Comparison of ENCODE assay signal across 8 cellular contexts in the genomic region with DNA sequence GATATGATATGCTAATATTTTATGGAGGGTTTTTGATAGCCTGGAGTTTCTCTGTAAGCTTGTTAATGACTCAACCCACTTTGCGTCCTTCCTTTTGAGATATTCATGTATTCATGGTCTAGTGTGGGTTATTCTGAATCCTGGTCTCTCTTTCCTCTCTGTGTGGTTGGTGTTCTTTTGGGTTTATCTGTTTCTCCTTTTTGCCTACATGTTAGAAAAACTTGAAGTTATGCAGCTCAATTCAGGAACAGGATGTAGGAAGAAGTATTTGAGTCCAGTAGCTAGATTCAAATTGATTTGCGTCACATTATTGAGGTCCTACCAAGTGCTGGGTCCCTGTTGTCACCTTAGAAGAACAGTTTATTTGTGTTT. TPM values are rescaled to one million over a fixed set of nuclear protein-coding genes. Genes with fewer than 3 reads are reported as not detected.
A peak's percentile ranks its signal among the peaks of the same experiment; 100 is the strongest.
DNase-seq lines count a peak whose midpoint lies in the region; ATAC-seq, FAIRE-seq and TF ChIP-seq lines count a peak whose summit lies in the region.

No MANE protein-coding gene starts in this region.

- peak overlapping the region; percentile 27 for H2AFZ ChIP-seq in astrocyte (ENCODE audit: low read depth, low read length)

- no peak for DNase-seq in CD4-positive, alpha-beta T cell
- no peak for DNase-seq in astrocyte (ENCODE audit: low read depth)
- DNase-seq in midbrain (lab: John Stamatoyannopoulos, UW): no peak
- DNase-seq in GM13977 (ENCODE audit: low spot score): no peak
- DNase-seq in HCEC 1CT: no peak

- peaks cover 97% of the 10 kb centered on the region for H3K4me1 Mint-ChIP-seq in CD4-positive, alpha-beta T cell (ENCODE audit: low read depth)
- H3K4me1 Mint-ChIP-seq in IgD-negative memory B cell (peaks cover 59 to 81% (median 78%) of the 10 kb centered on the region in 3 donors), astrocyte (ENCODE audit: low read depth, unreplicated experiment) (peaks cover 17% of the 10 kb centered on the region), nephron (peaks cover 53% of the 10 kb centered on the region)

- peak overlapping the region; percentile 95 for H3K27ac Mint-ChIP-seq in CD4-positive, alpha-beta T cell
- H3K27ac Mint-ChIP-seq in IgD-negative memory B cell (peak overlapping the region; percentile 86 to 98 (median 97)), astrocyte (ENCODE audit: unreplicated experiment) (peak overlapping the region; percentile 84), nephron (peak overlapping the region; percentile 80 to 96 (median 94))

- H3K9me3 ChIP-seq in CD4-positive, alpha-beta T cell (ENCODE audit: control insufficient read depth, low read length): no peaks in the 10 kb centered on the region
- no peaks in the 10 kb centered on the region for H3K9me3 ChIP-seq in astrocyte (ENCODE audit: insufficient read depth, low read depth, low read length)

- POLR2A ChIA-PET in CD4-positive, alpha-beta T cell (lab: Charles Lee): interaction anchor here (0.7 to 1.3 kb wide), 3 partner anchors 9 to 36 kb away, joined by 3 to 4 read pairs (median 3); no protein-coding TSS in a partner anchor

- CTCF ChIA-PET in CD4-positive, alpha-beta T cell (lab: Charles Lee): interaction anchor here (1.0 to 1.4 kb wide), 3 partner anchors 14 to 48 kb away, joined by 3 to 5 read pairs (median 3); partner anchors contain the start of gene CMTM7

- H3K9ac ChIP-seq in astrocyte (ENCODE audit: low read length): peak overlapping the region; percentile 64

- peak overlapping the region; percentile 9 for H3K4me3 ChIP-seq in astrocyte (ENCODE audit: insufficient read depth, low read depth, low read length)

- no peak for ATAC-seq in CD4-positive, alpha-beta T cell (ENCODE audit: poor library complexity)
- ATAC-seq in GM21786 (IDR thresholded peaks at IDR 0.05; ENCODE audit: unreplicated experiment): no peak

- H3K36me3 Mint-ChIP-seq in CD4-positive, alpha-beta T cell (ENCODE audit: low read depth): no peaks in the 10 kb centered on the region
- H3K36me3 Mint-ChIP-seq in IgD-negative memory B cell (no peaks in the 10 kb centered on the region), astrocyte (ENCODE audit: low read depth, unreplicated experiment) (peaks cover 5% of the 10 kb centered on the region), nephron (ENCODE audit: low read depth) (peaks cover 17% of the 10 kb centered on the region)

- H3K4me2 ChIP-seq in astrocyte (ENCODE audit: low read length): peak overlapping the region; percentile 64

- H3K9me3 Mint-ChIP-seq in CD4-positive, alpha-beta T cell: no peaks in the 10 kb centered on the region
- H3K9me3 Mint-ChIP-seq in IgD-negative memory B cell (no peaks in the 10 kb centered on the region), astrocyte (ENCODE audit: unreplicated experiment) (no peaks in the 10 kb centered on the region), nephron (peaks cover 9% of the 10 kb centered on the region)

- peak overlapping the region; percentile 71 for H3K4me3 Mint-ChIP-seq in CD4-positive, alpha-beta T cell
- H3K4me3 Mint-ChIP-seq in IgD-negative memory B cell (peak overlapping the region; percentile 46 to 88 (median 70)), astrocyte (ENCODE audit: unreplicated experiment) (no peak overlapping the region), nephron (no peak overlapping the region)

- H3K27ac ChIP-seq in CD4-positive, alpha-beta T cell (ENCODE audit: low read depth, low read length): peak overlapping the region; percentile 44
- peak overlapping the region; percentile 77 for H3K27ac ChIP-seq in astrocyte (ENCODE audit: low read depth, low read length)

- no peak for FAIRE-seq in astrocyte (lab: Jason Lieb, UNC)

- TF ChIP-seq CTCF in CD4-positive, alpha-beta T cell (IDR thresholded peaks at IDR 0.05): no peak
- no peak for TF ChIP-seq CTCF in astrocyte (IDR thresholded peaks at IDR 0.05; ENCODE audit: insufficient read depth, low read depth, low read length)
- no peak for TF ChIP-seq CTCF in nephron (IDR thresholded peaks at IDR 0.05; ENCODE audit: unreplicated experiment in 3 of 3)
- no peak for TF ChIP-seq CTCF in GM13977 (IDR thresholded peaks at IDR 0.05; ENCODE audit: extremely low read depth, insufficient read depth, missing control alignments)

- no peaks in the 10 kb centered on the region for H3K36me3 ChIP-seq in astrocyte (ENCODE audit: insufficient read depth, low read length)

- peaks cover 33% of the 10 kb centered on the region for H3K4me1 ChIP-seq in astrocyte (ENCODE audit: insufficient read depth, low read length)

- H3K79me2 ChIP-seq in astrocyte (ENCODE audit: insufficient read depth, low read length): peaks cover 48% of the 10 kb centered on the region

- intact Hi-C loops in CD4-positive, alpha-beta T cell (cut with DNase I, micrococcal nuclease): loop anchor here (2.0 to 10.0 kb wide), 3 partner anchors 19 to 1765 kb away; no protein-coding TSS in a partner anchor

- in situ Hi-C loops in GM13977 (cut with MboI; ENCODE audit: low pct_unique_long_range_greater_than_20kb, low sequenced_read_pairs, unreplicated experiment): no loop called here

- H4K20me1 ChIP-seq in astrocyte (ENCODE audit: insufficient read depth, low read length): no peaks in the 10 kb centered on the region

- no peaks in the 10 kb centered on the region for H3K27me3 ChIP-seq in CD4-positive, alpha-beta T cell (ENCODE audit: control insufficient read depth, insufficient read depth, low read length)
- no peaks in the 10 kb centered on the region for H3K27me3 ChIP-seq in astrocyte (ENCODE audit: insufficient read depth, low read length)

- H3K27me3 Mint-ChIP-seq in CD4-positive, alpha-beta T cell: no peaks in the 10 kb centered on the region
- no peaks in the 10 kb centered on the region for H3K27me3 Mint-ChIP-seq in IgD-negative memory B cell
- no peaks in the 10 kb centered on the region for H3K27me3 Mint-ChIP-seq in astrocyte (ENCODE audit: low read depth, unreplicated experiment)
- H3K27me3 Mint-ChIP-seq in nephron (ENCODE audit: low read depth): peaks cover 7% of the 10 kb centered on the region

RNA-seq across cellular contexts. Expression of gene CMTM7, which starts 28.1 kb away (rescaled TPM):
- total RNA-seq in CD4-positive, alpha-beta T cell: 10 to 100 TPM; 31.5 to 35.2 TPM
- polyA plus RNA-seq in IgD-negative memory B cell: 141 TPM
- 19.7 and 23.9 TPM in 2 replicates for total RNA-seq in astrocyte

Comparison
In these comparisons a context has a peak if more than half of its experiments do, and no peak if none do; other contexts are left out.
1. H3K4me3 Mint-ChIP-seq: peak in CD4-positive, alpha-beta T cell (single experiment) and IgD-negative memory B cell (4 of 4); none in astrocyte (single experiment) and nephron (0 of 3).
2. Peak in every context shown above with its lines, with median percentiles within 50 percentile points of each other: H3K27ac Mint-ChIP-seq.